Comparison of ENCODE assay signal across 1 cellular context in genomic region chr1:205191127-205191577, GRCh38.
TF ChIP-seq lines count a peak whose summit lies in the region.

No MANE protein-coding gene starts in this region.

TF ChIP-seq in WTC11, 78 proteins besides CTCF, POLR2A, EP300 and RAD21 (continued from another document):
- TF ChIP-seq, protein P1, sequence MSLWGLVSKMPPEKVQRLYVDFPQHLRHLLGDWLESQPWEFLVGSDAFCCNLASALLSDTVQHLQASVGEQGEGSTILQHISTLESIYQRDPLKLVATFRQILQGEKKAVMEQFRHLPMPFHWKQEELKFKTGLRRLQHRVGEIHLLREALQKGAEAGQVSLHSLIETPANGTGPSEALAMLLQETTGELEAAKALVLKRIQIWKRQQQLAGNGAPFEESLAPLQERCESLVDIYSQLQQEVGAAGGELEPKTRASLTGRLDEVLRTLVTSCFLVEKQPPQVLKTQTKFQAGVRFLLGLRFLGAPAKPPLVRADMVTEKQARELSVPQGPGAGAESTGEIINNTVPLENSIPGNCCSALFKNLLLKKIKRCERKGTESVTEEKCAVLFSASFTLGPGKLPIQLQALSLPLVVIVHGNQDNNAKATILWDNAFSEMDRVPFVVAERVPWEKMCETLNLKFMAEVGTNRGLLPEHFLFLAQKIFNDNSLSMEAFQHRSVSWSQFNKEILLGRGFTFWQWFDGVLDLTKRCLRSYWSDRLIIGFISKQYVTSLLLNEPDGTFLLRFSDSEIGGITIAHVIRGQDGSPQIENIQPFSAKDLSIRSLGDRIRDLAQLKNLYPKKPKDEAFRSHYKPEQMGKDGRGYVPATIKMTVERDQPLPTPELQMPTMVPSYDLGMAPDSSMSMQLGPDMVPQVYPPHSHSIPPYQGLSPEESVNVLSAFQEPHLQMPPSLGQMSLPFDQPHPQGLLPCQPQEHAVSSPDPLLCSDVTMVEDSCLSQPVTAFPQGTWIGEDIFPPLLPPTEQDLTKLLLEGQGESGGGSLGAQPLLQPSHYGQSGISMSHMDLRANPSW (CRISPR knock-in tag; conservative IDR thresholded peaks at IDR 0.05; ENCODE audit: low read depth): no peak
- no peak for TF ChIP-seq ZSCAN18 (CRISPR knock-in tag; IDR thresholded peaks at IDR 0.05)
- TF ChIP-seq, protein P2, sequence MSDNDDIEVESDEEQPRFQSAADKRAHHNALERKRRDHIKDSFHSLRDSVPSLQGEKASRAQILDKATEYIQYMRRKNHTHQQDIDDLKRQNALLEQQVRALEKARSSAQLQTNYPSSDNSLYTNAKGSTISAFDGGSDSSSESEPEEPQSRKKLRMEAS (CRISPR knock-in tag; IDR thresholded peaks at IDR 0.05): no peak
- TF ChIP-seq HMGA2 (CRISPR knock-in tag; IDR thresholded peaks at IDR 0.05): no peak
- TF ChIP-seq, protein P3, sequence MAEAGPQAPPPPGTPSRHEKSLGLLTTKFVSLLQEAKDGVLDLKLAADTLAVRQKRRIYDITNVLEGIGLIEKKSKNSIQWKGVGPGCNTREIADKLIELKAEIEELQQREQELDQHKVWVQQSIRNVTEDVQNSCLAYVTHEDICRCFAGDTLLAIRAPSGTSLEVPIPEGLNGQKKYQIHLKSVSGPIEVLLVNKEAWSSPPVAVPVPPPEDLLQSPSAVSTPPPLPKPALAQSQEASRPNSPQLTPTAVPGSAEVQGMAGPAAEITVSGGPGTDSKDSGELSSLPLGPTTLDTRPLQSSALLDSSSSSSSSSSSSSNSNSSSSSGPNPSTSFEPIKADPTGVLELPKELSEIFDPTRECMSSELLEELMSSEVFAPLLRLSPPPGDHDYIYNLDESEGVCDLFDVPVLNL (CRISPR knock-in tag; IDR thresholded peaks at IDR 0.05; ENCODE audit: borderline replicate concordance, low read depth): no peak
